13 cellular contexts compared by ENCODE assay signal in the genomic region with DNA sequence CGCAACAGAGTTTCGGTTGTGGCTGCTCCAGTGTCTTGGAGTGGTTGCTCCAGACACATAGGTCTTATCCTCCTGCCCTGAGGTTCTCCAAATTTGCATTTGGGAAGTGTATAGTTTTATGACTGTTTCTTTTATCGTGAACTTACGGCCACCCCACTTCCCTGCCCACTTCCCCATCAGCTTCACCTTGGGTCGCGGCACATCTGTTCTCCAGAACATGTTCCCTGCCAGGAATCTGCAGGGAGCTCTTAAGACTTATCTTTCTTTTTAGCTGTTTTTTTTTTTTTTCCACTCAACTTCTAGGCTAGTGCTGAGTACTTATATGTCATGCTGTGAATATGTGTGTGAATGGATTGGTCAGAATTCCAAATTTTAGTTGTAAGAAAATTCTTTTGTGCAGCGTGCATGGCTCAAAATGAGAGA.
DNase-seq lines count a peak whose midpoint lies in the region; ATAC-seq and TF ChIP-seq lines count a peak whose summit lies in the region.
"Had no signal": no experiment of that assay in that cellular context is flagged by ENCODE, and none has a peak within 500 bp of the region (broad histone marks: within the 10 kb centered on the region; RNA-seq: fewer than 3 reads in every experiment).

No MANE protein-coding gene starts in this region.

- TF ChIP-seq CTCF in AG10803 (conservative IDR thresholded peaks at IDR 0.05; ENCODE audit: low read length) (no peak), endothelial cell (IDR thresholded peaks at IDR 0.05; ENCODE audit: unreplicated experiment) (no peak), neutrophil (IDR thresholded peaks at IDR 0.05) (no peak)

- peaks cover 52 to 56% of the 10 kb centered on the region in 2 experiments for H3K4me1 ChIP-seq in neutrophil (ENCODE audit: control insufficient read depth in 1 of 2, insufficient read depth in 1 of 2, low read depth in 1 of 2, low read length in 1 of 2)
- H3K4me1 ChIP-seq in SJCRH30: peaks cover 6% of the 10 kb centered on the region; the same call in 1 of the 2 replicates

- H3K9me3 Mint-ChIP-seq in endothelial cell (ENCODE audit: unreplicated experiment): no peaks in the 10 kb centered on the region
- H3K9me3 Mint-ChIP-seq in activated naive CD4-positive, alpha-beta T cell treated with anti-CD3 and anti-CD28 coated beads, Interleukin-2, amount 50 U/mL, for 72 hours: peaks cover 0 to 6% of the 10 kb centered on the region in 2 donors

- H3K27ac ChIP-seq in neutrophil (peak overlapping the region; percentile 64), SJCRH30 (no peak overlapping the region)

- no peak overlapping the region for H3K27ac Mint-ChIP-seq in endothelial cell (ENCODE audit: unreplicated experiment)
- H3K27ac Mint-ChIP-seq in activated naive CD4-positive, alpha-beta T cell treated with anti-CD3 and anti-CD28 coated beads, Interleukin-2, amount 50 U/mL, for 72 hours: no peak overlapping the region

- peak; percentile 61 for DNase-seq in AG10803 (ENCODE audit: low read depth)
- peak; percentile 52 for DNase-seq in MV-4-11 (lab: John Stamatoyannopoulos, UW)
- no peak for DNase-seq in endothelial cell (ENCODE audit: low spot score)
- no peak for DNase-seq in SJCRH30
- no peak for DNase-seq in activated naive CD4-positive, alpha-beta T cell treated with anti-CD3 and anti-CD28 coated beads, Interleukin-2, amount 50 U/mL, for 72 hours (ENCODE audit: low spot score in 2 of 2)
- no peak for DNase-seq in activated naive CD4-positive, alpha-beta T cell treated with anti-CD3 and anti-CD28 coated beads, Interleukin-2, amount 50 U/mL, for 16 hours
- DNase-seq: activated CD4-positive, alpha-beta T cell treated with anti-CD3 and anti-CD28 coated beads, Interleukin-2, amount 50 U/mL, for 1 hour; activated naive CD4-positive, alpha-beta T cell treated with Interleukin-2 at 50 U/mL for 16 hours; AML-193; effector memory CD4-positive, alpha-beta T cell; NCI-H524 had no signal

- H3K9me3 ChIP-seq in neutrophil: no peaks in the 10 kb centered on the region
- no peaks in the 10 kb centered on the region for H3K9me3 ChIP-seq in SJCRH30 (replicated peaks)

- H3K36me3 Mint-ChIP-seq in endothelial cell (ENCODE audit: low read depth, unreplicated experiment): peaks cover 35% of the 10 kb centered on the region
- peaks cover 0 to 35% of the 10 kb centered on the region in 2 donors for H3K36me3 Mint-ChIP-seq in activated naive CD4-positive, alpha-beta T cell treated with anti-CD3 and anti-CD28 coated beads, Interleukin-2, amount 50 U/mL, for 72 hours

- no peaks in the 10 kb centered on the region for H3K27me3 Mint-ChIP-seq in endothelial cell (ENCODE audit: unreplicated experiment)

- H3K27me3 ChIP-seq in neutrophil: no peaks in the 10 kb centered on the region
- H3K27me3 ChIP-seq in SJCRH30: no peaks in the 10 kb centered on the region

- H3K36me3 ChIP-seq in neutrophil (no peaks in the 10 kb centered on the region), SJCRH30 (no peaks in the 10 kb centered on the region)

- H3K4me3 Mint-ChIP-seq in endothelial cell (ENCODE audit: unreplicated experiment): peak overlapping the region; percentile 12

- H3K4me3 ChIP-seq in AG10803 (ENCODE audit: low read length) (no peak overlapping the region), neutrophil (ENCODE audit: low read depth in 1 of 2, low read length in 1 of 2) (peak overlapping the region in 1 of 2 experiments; percentile 13), SJCRH30 (no peak overlapping the region)

- no peak for ATAC-seq in activated naive CD4-positive, alpha-beta T cell treated with anti-CD3 and anti-CD28 coated beads, Interleukin-2, amount 50 U/mL, for 72 hours
- ATAC-seq in GM18502 (IDR thresholded peaks at IDR 0.05; ENCODE audit: poor library complexity, unreplicated experiment): no peak

- peaks cover 49% of the 10 kb centered on the region for H3K4me1 Mint-ChIP-seq in endothelial cell (ENCODE audit: unreplicated experiment)

Comparison
In these comparisons a context has a peak if more than half of its experiments do, and no peak if none do; other contexts are left out.
1. DNase-seq: peak in AG10803 (single experiment) and MV-4-11 (single experiment); none in endothelial cell (single experiment), SJCRH30 (0 of 2), activated naive CD4-positive, alpha-beta T cell treated with anti-CD3 and anti-CD28 coated beads, Interleukin-2, amount 50 U/mL, for 72 hours (0 of 2) and activated naive CD4-positive, alpha-beta T cell treated with anti-CD3 and anti-CD28 coated beads, Interleukin-2, amount 50 U/mL, for 16 hours (single experiment).